In the genomic region with DNA sequence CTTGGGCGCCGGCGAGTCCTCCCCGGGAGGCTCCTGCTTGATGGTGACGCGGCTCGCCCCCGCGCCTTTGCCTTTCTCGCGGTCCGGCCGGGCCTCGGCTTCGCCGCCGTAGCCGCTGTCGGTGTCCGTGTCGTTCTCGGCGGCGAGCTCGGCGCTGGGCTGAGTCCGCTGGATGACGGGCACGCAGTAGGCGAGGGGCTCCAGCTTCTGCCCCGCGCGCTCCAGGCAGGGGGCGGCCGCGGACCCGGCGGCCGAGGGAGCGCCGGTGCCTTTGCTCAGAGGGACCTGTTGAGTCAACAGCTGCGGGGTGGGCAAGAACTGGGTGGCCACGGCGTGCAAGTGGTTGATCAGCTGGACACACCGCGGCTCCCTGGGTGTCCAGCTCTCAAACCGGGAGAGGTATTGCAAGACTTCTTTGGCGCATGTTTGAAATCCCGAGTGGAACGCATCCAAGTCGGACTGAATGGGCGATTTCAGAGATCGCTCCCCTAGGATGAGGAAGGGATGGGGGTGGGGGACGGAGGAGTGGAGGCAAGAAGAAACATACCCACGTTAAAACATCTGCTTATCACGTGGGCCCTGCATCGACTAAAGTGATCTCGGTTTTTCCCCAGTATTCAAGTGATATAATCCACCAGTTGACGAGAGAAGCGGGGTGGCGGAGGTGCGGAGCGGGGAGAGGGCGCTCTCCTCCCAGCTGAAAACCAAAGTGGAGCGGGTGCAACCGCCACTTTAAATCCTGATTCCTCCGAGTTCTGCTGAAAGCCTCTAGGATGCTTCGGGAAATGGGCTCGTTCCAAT, we compare ENCODE assay signal across 8 cellular contexts. TPM values are rescaled to one million over a fixed set of nuclear protein-coding genes. Genes with fewer than 3 reads are reported as not detected.
DNase-seq lines count a peak whose midpoint lies in the region; ATAC-seq and TF ChIP-seq lines count a peak whose summit lies in the region.

No MANE protein-coding gene starts in this region.

- H3K27ac ChIP-seq in AG04450 (ENCODE audit: low read depth, low read length) (no peak overlapping the region), esophagus squamous epithelium (peak overlapping the region; percentile 78 to 96 (median 93)), mucosa of rectum (ENCODE audit: low read depth in 2 of 2, low read length in 2 of 2) (peak overlapping the region; percentile 62 to 95), thyroid gland (peak overlapping the region; percentile 94 to 100 (median 99))

- peak overlapping the region; percentile 29 for H3K4me2 ChIP-seq in Loucy (ENCODE audit: low read depth, low read length, poor library complexity, severe bottlenecking)

- no peak overlapping the region for H2AFZ ChIP-seq in Loucy (ENCODE audit: low read length)

- TF ChIP-seq CTCF in AG04450 (IDR thresholded peaks at IDR 0.05; ENCODE audit: low read depth, low read length), result peak; percentile 31
- TF ChIP-seq CTCF in Loucy (conservative IDR thresholded peaks at IDR 0.05; ENCODE audit: low read length), result no peak
- TF ChIP-seq CTCF in esophagus squamous epithelium (IDR thresholded peaks at IDR 0.05), result peak in 4 of 6 experiments; percentile 13 to 43 (median 35)
- TF ChIP-seq CTCF in thyroid gland (IDR thresholded peaks at IDR 0.05), result peak in 5 of 6 experiments; percentile 5 to 36 (median 18)

- no peaks in the 10 kb centered on the region for H3K36me3 ChIP-seq in Loucy (ENCODE audit: insufficient read depth, low read length)
- H3K36me3 ChIP-seq in esophagus squamous epithelium, result no peaks in the 10 kb centered on the region
- H3K36me3 ChIP-seq in mucosa of rectum (ENCODE audit: control insufficient read depth in 2 of 2, insufficient read depth in 2 of 2, low read length in 2 of 2), result no peaks in the 10 kb centered on the region
- H3K36me3 ChIP-seq in thyroid gland, result no peaks in the 10 kb centered on the region

- H3K79me2 ChIP-seq in Loucy (ENCODE audit: insufficient read depth, low read length), result no peaks in the 10 kb centered on the region

- DNase-seq in AG04450 (ENCODE audit: low read depth, low spot score), result no peak
- DNase-seq in activated CD8-positive, alpha-beta memory T cell treated with anti-CD3 and anti-CD28 coated beads for 24 hours, result peak; percentile 71
- DNase-seq in esophagus squamous epithelium (lab: John Stamatoyannopoulos, UW), result no peak
- peak; percentile 75 to 80 for DNase-seq in thyroid gland
- DNase-seq in NAMALWA (ENCODE audit: low spot score), result no peak

- TF ChIP-seq POLR2A in esophagus squamous epithelium (IDR thresholded peaks at IDR 0.05), result peak in 1 of 4 donors; percentile 37
- TF ChIP-seq POLR2A in thyroid gland (IDR thresholded peaks at IDR 0.05), result peak in 1 of 2 donors; percentile 24

- peaks cover 4% of the 10 kb centered on the region for H3K4me1 ChIP-seq in Loucy (ENCODE audit: insufficient read depth, low read length, poor library complexity, severe bottlenecking)
- peaks cover 24 to 63% (median 45%) of the 10 kb centered on the region in 3 donors for H3K4me1 ChIP-seq in esophagus squamous epithelium
- peaks cover 13 to 21% of the 10 kb centered on the region in 2 donors for H3K4me1 ChIP-seq in mucosa of rectum (ENCODE audit: control insufficient read depth in 2 of 2, insufficient read depth in 2 of 2, low read length in 2 of 2)
- peaks cover 23 to 38% of the 10 kb centered on the region in 2 donors for H3K4me1 ChIP-seq in thyroid gland

- no peaks in the 10 kb centered on the region for H3K9me2 ChIP-seq in Loucy (replicated peaks; ENCODE audit: low read depth, low read length)

- intact Hi-C loops in esophagus squamous epithelium (cut with DNase I), result no loop called here
- intact Hi-C loops in thyroid gland (cut with DNase I), result no loop called here

- 1% methylated on average over 20 to 25 of the region's 69 CpGs for WGBS in esophagus squamous epithelium, 2 donors
- 1 to 2% methylated on average over 27 to 29 of the region's 69 CpGs for WGBS in thyroid gland, 2 donors

- H3K27me3 ChIP-seq in AG04450 (ENCODE audit: control insufficient read depth, insufficient read depth, low read length) (no peaks in the 10 kb centered on the region), Loucy (ENCODE audit: insufficient read depth, low read length, poor library complexity, severe bottlenecking) (peaks cover 34% of the 10 kb centered on the region), esophagus squamous epithelium (peaks cover 0 to 67% (median 3%) of the 10 kb centered on the region in 4 donors), mucosa of rectum (ENCODE audit: control insufficient read depth in 2 of 2, insufficient read depth in 2 of 2, low read length in 2 of 2) (peaks cover 0 to 5% of the 10 kb centered on the region in 2 donors), thyroid gland (no peaks in the 10 kb centered on the region)

- no peaks in the 10 kb centered on the region; the same call in 1 of the 2 replicates for H3K9me3 ChIP-seq in AG04450 (ENCODE audit: control insufficient read depth, insufficient read depth, low read length)
- H3K9me3 ChIP-seq in Loucy (ENCODE audit: insufficient read depth, low read depth, low read length), result no peaks in the 10 kb centered on the region
- H3K9me3 ChIP-seq in esophagus squamous epithelium, result no peaks in the 10 kb centered on the region
- no peaks in the 10 kb centered on the region for H3K9me3 ChIP-seq in mucosa of rectum (ENCODE audit: control insufficient read depth in 2 of 2, low read length in 2 of 2)
- no peaks in the 10 kb centered on the region for H3K9me3 ChIP-seq in thyroid gland

- POLR2A ChIA-PET in AG04450 (lab: Yijun Ruan, JAX), result interaction anchor here (0.8 to 3.7 kb wide), 4 partner anchors 9 to 151 kb away, joined by 3 to 9 read pairs (median 4); no protein-coding TSS in a partner anchor

- ATAC-seq in GM18498 (IDR thresholded peaks at IDR 0.05; ENCODE audit: unreplicated experiment), result peak; percentile 12

- H3K4me3 ChIP-seq in AG04450 (ENCODE audit: low read depth, low read length) (peak overlapping the region; percentile 60), Loucy (ENCODE audit: low read length, poor library complexity, severe bottlenecking) (peak overlapping the region; percentile 25), esophagus squamous epithelium (peak overlapping the region; percentile 45 to 83 (median 64)), mucosa of rectum (ENCODE audit: low read length in 2 of 2) (peak overlapping the region; percentile 84 to 90), thyroid gland (replicated peaks in 1 of 3) (peak overlapping the region; percentile 13 to 59 (median 15))

- H3F3A ChIP-seq in Loucy (ENCODE audit: low read depth), result peaks cover 2% of the 10 kb centered on the region; the same call in 1 of the 2 replicates

- H3K9ac ChIP-seq in Loucy (ENCODE audit: low read depth, low read length, poor library complexity, severe bottlenecking) (no peak overlapping the region), mucosa of rectum (ENCODE audit: low read depth in 1 of 2, low read length in 2 of 2) (peak overlapping the region; percentile 63 to 76)

- CTCF ChIA-PET in AG04450 (lab: Charles Lee), result interaction anchor here (0.5 to 9.1 kb wide), 11 partner anchors 11 to 579 kb away, joined by 3 to 80 read pairs (median 3); no protein-coding TSS in a partner anchor

- H4K20me1 ChIP-seq in Loucy (ENCODE audit: insufficient read depth, low read length, poor library complexity, severe bottlenecking), result no peaks in the 10 kb centered on the region

RNA-seq across cellular contexts. Expression of gene BHLHE41, which starts 2.0 kb away (rescaled TPM):
- polyA plus RNA-seq in AG04450 (2011; rRNA removed), result 0.96 and 1.7 TPM in 2 replicates
- polyA minus RNA-seq in AG04450 (2011; rRNA and poly(A)+ RNA removed), result 1.4 and 2.6 TPM in 2 replicates
- 10 to 100 TPM in 1 of 4 donors, 1 to 10 TPM in 2, under 1 TPM in 1; 0.48 to 14.3 (median 1.7) TPM for total RNA-seq in esophagus squamous epithelium
- 10 to 100 TPM; 32.6 to 67.4 (median 34.3) TPM for total RNA-seq in thyroid gland

Comparison
In these comparisons a context has a peak if more than half of its experiments do, and no peak if none do; other contexts are left out.
1. DNase-seq: peak in activated CD8-positive, alpha-beta memory T cell treated with anti-CD3 and anti-CD28 coated beads for 24 hours (single experiment) and thyroid gland (2 of 2); none in AG04450 (single experiment), esophagus squamous epithelium (single experiment) and NAMALWA (single experiment).
2. H3K4me3 ChIP-seq: peak in every context shown above with its lines; median percentile 87 in mucosa of rectum; 64 in esophagus squamous epithelium; 60 in AG04450; 25 in Loucy; 15 in thyroid gland.